7 cellular contexts compared by ENCODE assay signal in genomic region chr5:179818746-179819295, GRCh38. TPM values are rescaled to one million over a fixed set of nuclear protein-coding genes. Genes with fewer than 3 reads are reported as not detected.
DNase-seq lines count a peak whose midpoint lies in the region; ATAC-seq, FAIRE-seq and TF ChIP-seq lines count a peak whose summit lies in the region.

No MANE protein-coding gene starts in this region.

- DNase-seq in NB4 (ENCODE audit: low read depth), result peak; percentile 86
- peak; percentile 60 to 71 (median 69) for DNase-seq in activated CD4-positive, CD25-positive, alpha-beta regulatory T cell (lab: John Stamatoyannopoulos, UW)
- DNase-seq in central memory CD4-positive, alpha-beta T cell, result peak; percentile 89
- peak; percentile 99 for DNase-seq in kidney
- peak; percentile 64 to 76 (median 69) for DNase-seq in stimulated activated CD4-positive, alpha-beta T cell treated with anti-CD3 and anti-CD28 coated beads, Interleukin-12 subunit alpha, Interleukin-12 subunit beta, amount 100 ng/mL, for 48 hours (ENCODE audit: low read depth in 2 of 3, low spot score in 1 of 3)

- no peak for TF ChIP-seq POLR2A in NB4 (IDR thresholded peaks at IDR 0.05; ENCODE audit: extremely low read depth, insufficient read length)

- FAIRE-seq in kidney (lab: Jason Lieb, UNC), result no peak

- H3K36me3 ChIP-seq in kidney (ENCODE audit: control insufficient read depth in 1 of 2, insufficient read depth in 2 of 2, low read length in 2 of 2), result peaks cover 3 to 5% of the 10 kb centered on the region in 2 donors

- ATAC-seq in GM18498 (IDR thresholded peaks at IDR 0.05; ENCODE audit: unreplicated experiment) (peak; percentile 66), HG02571 (IDR thresholded peaks at IDR 0.05; ENCODE audit: unreplicated experiment) (peak; percentile 57)

- H3K27ac ChIP-seq in kidney (ENCODE audit: low read depth in 2 of 2, low read length in 2 of 2), result peak overlapping the region; percentile 99 to 100

- intact Hi-C loops in kidney (cut with DNase I), result no loop called here

- H3K4me1 ChIP-seq in kidney (ENCODE audit: control insufficient read depth in 1 of 2, insufficient read depth in 1 of 2, low read depth in 1 of 2, low read length in 2 of 2), result peaks cover 35 to 40% of the 10 kb centered on the region in 2 donors

- TF ChIP-seq CTCF in NB4 (IDR thresholded peaks at IDR 0.05; ENCODE audit: low read depth, low read length) (no peak), kidney (IDR thresholded peaks at IDR 0.05; ENCODE audit: borderline replicate concordance, extremely low read depth, insufficient read depth) (no peak)

- H3K9ac ChIP-seq in kidney (ENCODE audit: low read length in 2 of 2), result peak overlapping the region in 1 of 2 donors; percentile 98

- H3K9me3 ChIP-seq in kidney (ENCODE audit: control insufficient read depth in 1 of 2, low read length in 2 of 2), result no peaks in the 10 kb centered on the region

- no peak overlapping the region for H3K4me3 ChIP-seq in NB4 (ENCODE audit: low read depth, low read length)
- peak overlapping the region in 1 of 2 donors; percentile 77 for H3K4me3 ChIP-seq in kidney (ENCODE audit: low read length in 2 of 2)

RNA-seq across cellular contexts. Expression of gene SQSTM1, which starts 1.9 kb away (rescaled TPM):
- 249 TPM for total RNA-seq in kidney
- 309 TPM for polyA plus RNA-seq in kidney (ENCODE audit: insufficient read depth, low read depth, low replicate concordance)

RNA-seq across cellular contexts. Expression of gene MGAT4B, which starts 12.2 kb away (rescaled TPM):
- total RNA-seq in kidney, result 174 TPM
- 79.4 TPM for polyA plus RNA-seq in kidney (ENCODE audit: insufficient read depth, low read depth, low replicate concordance)

RNA-seq across cellular contexts. Expression of gene LTC4S, which starts 25.0 kb away (rescaled TPM):
- 30.6 TPM for total RNA-seq in kidney
- polyA plus RNA-seq in kidney (ENCODE audit: insufficient read depth, low read depth, low replicate concordance), result 20.1 TPM

RNA-seq across cellular contexts. Expression of gene MRNIP, which starts 39.8 kb away (rescaled TPM):
- total RNA-seq in kidney, result 36.6 TPM
- 25.3 TPM for polyA plus RNA-seq in kidney (ENCODE audit: insufficient read depth, low read depth, low replicate concordance)
